19 cellular contexts compared by ENCODE assay signal in the genomic region with DNA sequence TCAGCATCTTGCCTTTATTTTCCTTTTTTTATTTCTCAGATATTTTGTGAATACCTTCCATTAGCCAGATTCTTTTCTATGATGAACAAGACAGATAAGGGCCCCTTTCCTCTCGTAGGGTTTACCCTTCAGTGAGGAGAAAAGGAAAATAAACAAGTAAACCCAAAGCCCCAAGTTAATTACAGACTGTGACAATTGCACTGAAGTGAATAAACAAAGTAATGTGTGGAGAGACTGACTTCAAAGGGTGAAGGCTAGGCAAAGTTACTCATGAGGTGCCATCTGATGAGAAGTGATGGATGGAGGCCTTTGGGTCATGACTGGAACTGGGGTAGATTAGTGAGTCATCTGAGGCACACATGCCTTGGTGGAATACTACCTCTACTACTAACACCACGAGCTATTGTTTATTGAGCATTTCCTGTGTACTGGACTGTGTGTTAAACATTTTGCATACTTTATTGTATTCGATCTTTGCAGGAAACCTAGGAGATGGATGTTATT.
"Had no signal": no experiment of that assay in that cellular context is flagged by ENCODE, and none has a peak within 500 bp of the region (broad histone marks: within the 10 kb centered on the region; RNA-seq: fewer than 3 reads in every experiment).

No MANE protein-coding gene starts in this region.

- H3K4me3 ChIP-seq: cardiac muscle cell, left ventricle myocardium inferior, pancreas, psoas muscle, tibial artery had no signal

- H3K27me3 ChIP-seq: cardiac muscle cell, pancreas, tibial artery had no signal

- DNase-seq: activated CD4-positive, alpha-beta memory T cell treated with anti-CD3 and anti-CD28 coated beads for 36 hours; activated CD4-positive, alpha-beta T cell treated with anti-CD3 and anti-CD28 coated beads for 48 hours; activated naive CD4-positive, alpha-beta T cell treated with Interleukin-2 at 50 U/mL for 16 hours; activated naive CD8-positive, alpha-beta T cell treated with anti-CD3 and anti-CD28 coated beads for 36 hours; activated T-cell treated with anti-CD3 and anti-CD28 coated beads, Interleukin-2, amount 50 U/mL, for 48 hours; amygdala; cortex of kidney; foreskin melanocyte; left ventricle myocardium inferior; natural killer cell; pancreas; psoas muscle; right cardiac atrium; stimulated activated CD4-positive, alpha-beta T cell treated with anti-CD3 and anti-CD28 coated beads, Interleukin-1b, Interleukin-23, amount 100 ng/mL, for 48 hours; stimulated activated naive CD8-positive, alpha-beta T cell treated with anti-CD3 and anti-CD28 coated beads, Interleukin-15, amount 100 ng/mL, for 72 hours; tibial artery had no signal

- H3K36me3 ChIP-seq: cardiac muscle cell, left ventricle myocardium inferior, pancreas, tibial artery had no signal

- H3K9me3 ChIP-seq: left ventricle myocardium inferior, pancreas, psoas muscle, tibial artery had no signal

- H3K4me1 ChIP-seq: pancreas had no signal

- H3K27ac ChIP-seq: cardiac muscle cell, epithelial cell of prostate, left ventricle myocardium inferior, pancreas, psoas muscle, tibial artery had no signal

- ATAC-seq: natural killer cell; pancreas; psoas muscle; right cardiac atrium; stimulated activated effector memory CD8-positive, alpha-beta T cell treated with anti-CD3 and anti-CD28 coated beads, Interleukin-12 subunit alpha, Interleukin-12 subunit beta, amount 100 ng/mL, for 72 hours; stimulated activated naive CD8-positive, alpha-beta T cell treated with anti-CD3 and anti-CD28 coated beads, Interleukin-15, amount 100 ng/mL, for 72 hours had no signal
